Comparison of ENCODE assay signal across 17 cellular contexts in genomic region chr17:80287806-80288579, GRCh38. TPM values are rescaled to one million over a fixed set of nuclear protein-coding genes. Genes with fewer than 3 reads are reported as not detected.
DNase-seq lines count a peak whose midpoint lies in the region; ATAC-seq, FAIRE-seq and TF ChIP-seq lines count a peak whose summit lies in the region.
"Had no signal": no experiment of that assay in that cellular context is flagged by ENCODE, and none has a peak within 500 bp of the region (broad histone marks: within the 10 kb centered on the region; RNA-seq: fewer than 3 reads in every experiment).

No MANE protein-coding gene starts in this region.

- peaks cover 50% of the 10 kb centered on the region for H3K36me3 Mint-ChIP-seq in activated CD4-positive, alpha-beta T cell treated with anti-CD3 and anti-CD28 coated beads, Interleukin-2, amount 10 ng/mL, durations not matched to agents 24 days and 14 days (ENCODE audit: low read depth)

- BruUV-seq in PC-3 (replicated peaks; lab: Mats Ljungman, UMichigan): TSS peak; percentile 16
- BruUV-seq in endothelial cell of umbilical vein (replicated peaks; lab: Mats Ljungman, UMichigan): TSS peak; percentile 36

- intact Hi-C loops in activated CD4-positive, alpha-beta T cell treated with anti-CD3 and anti-CD28 coated beads, Interleukin-2, amount 10 ng/mL, durations not matched to agents 24 days and 14 days (cut with micrococcal nuclease): loop anchor here (2.0 kb wide), 1 partner anchor 15 kb away; no protein-coding TSS in a partner anchor
- intact Hi-C loops in PC-3 (cut with micrococcal nuclease): no loop called here
- intact Hi-C loops in endothelial cell of umbilical vein (cut with micrococcal nuclease): no loop called here

- ATAC-seq in PC-3 (no peak), HG02870 (IDR thresholded peaks at IDR 0.05; ENCODE audit: unreplicated experiment) (no peak)

- no peaks in the 10 kb centered on the region for H3K9me3 Mint-ChIP-seq in activated CD4-positive, alpha-beta T cell treated with anti-CD3 and anti-CD28 coated beads, Interleukin-2, amount 10 ng/mL, durations not matched to agents 24 days and 14 days
- H3K9me3 Mint-ChIP-seq: type B pancreatic cell had no signal

- no peak overlapping the region for H3K4me3 ChIP-seq in PC-3 (ENCODE audit: low read length)
- H3K4me3 ChIP-seq in endothelial cell of umbilical vein (replicated peaks in 1 of 3; ENCODE audit: insufficient read depth in 1 of 3, low read depth in 1 of 3, low read length in 3 of 3): no peak overlapping the region
- H3K4me3 ChIP-seq in neutrophil (ENCODE audit: low read depth in 1 of 2, low read length in 1 of 2): no peak overlapping the region
- H3K4me3 ChIP-seq: esophagus muscularis mucosa, pancreas had no signal

- H3K79me2 ChIP-seq in PC-3 (ENCODE audit: low read length): no peaks in the 10 kb centered on the region
- H3K79me2 ChIP-seq in endothelial cell of umbilical vein (ENCODE audit: control insufficient read depth, insufficient read depth, low read length): no peaks in the 10 kb centered on the region

- DNase-seq in activated CD4-positive, alpha-beta T cell treated with anti-CD3 and anti-CD28 coated beads, Interleukin-2, amount 10 ng/mL, durations not matched to agents 24 days and 14 days: no peak
- no peak for DNase-seq in activated CD4-positive, alpha-beta T cell treated with anti-CD3 and anti-CD28 coated beads, Interleukin-2, amount 50 U/mL, for 4 hours
- DNase-seq in PC-3: no peak
- no peak for DNase-seq in endothelial cell of umbilical vein (ENCODE audit: low read depth, low spot score)
- no peak for DNase-seq in NCI-H526 (lab: John Stamatoyannopoulos, UW)
- DNase-seq in COLO829 (ENCODE audit: low spot score): no peak
- DNase-seq: ACHN, DMS79, GOT3, hippocampal formation, NCI-H2227 treated with DMSO at 0.1 percent for 48 hours, pancreas had no signal

- H3K27me3 ChIP-seq in PC-3 (ENCODE audit: low read length) (no peaks in the 10 kb centered on the region), endothelial cell of umbilical vein (ENCODE audit: control insufficient read depth in 2 of 2, insufficient read depth in 2 of 2, low read length in 2 of 2) (no peaks in the 10 kb centered on the region), neutrophil (no peaks in the 10 kb centered on the region)
- H3K27me3 ChIP-seq: esophagus muscularis mucosa, pancreas had no signal

- no peaks in the 10 kb centered on the region for H3K9me2 ChIP-seq in PC-3 (replicated peaks; ENCODE audit: low read length)

- TF ChIP-seq CTCF in PC-3 (conservative IDR thresholded peaks at IDR 0.05; ENCODE audit: low read depth, low read length) (no peak), endothelial cell of umbilical vein (IDR thresholded peaks at IDR 0.05; ENCODE audit: extremely low read depth in 1 of 2, insufficient read depth in 1 of 2, low read depth in 1 of 2, low read length in 2 of 2) (no peak), neutrophil (IDR thresholded peaks at IDR 0.05) (no peak)

- H3K4me1 Mint-ChIP-seq in activated CD4-positive, alpha-beta T cell treated with anti-CD3 and anti-CD28 coated beads, Interleukin-2, amount 10 ng/mL, durations not matched to agents 24 days and 14 days: peaks cover 5% of the 10 kb centered on the region

- H3K9me1 ChIP-seq in endothelial cell of umbilical vein (replicated peaks; ENCODE audit: control insufficient read depth, extremely low read depth, insufficient read depth, low read length): no peaks in the 10 kb centered on the region

- no peaks in the 10 kb centered on the region for H3F3A ChIP-seq in PC-3 (ENCODE audit: low read length, unreplicated experiment)

- H3K27ac Mint-ChIP-seq in activated CD4-positive, alpha-beta T cell treated with anti-CD3 and anti-CD28 coated beads, Interleukin-2, amount 10 ng/mL, durations not matched to agents 24 days and 14 days: peak overlapping the region; percentile 64
- H3K27ac Mint-ChIP-seq: type B pancreatic cell had no signal

- no peak for FAIRE-seq in endothelial cell of umbilical vein (lab: Jason Lieb, UNC)
- FAIRE-seq: GM12891, pancreas had no signal

- no peak for TF ChIP-seq POLR2A in endothelial cell of umbilical vein (IDR thresholded peaks at IDR 0.05; ENCODE audit: low read depth, low read length)

- POLR2A ChIA-PET in PC-3 (lab: Charles Lee; ENCODE audit: unreplicated experiment): no interaction called here
- POLR2A ChIA-PET in endothelial cell of umbilical vein (lab: Charles Lee): no interaction called here

- H3K4me3 Mint-ChIP-seq in activated CD4-positive, alpha-beta T cell treated with anti-CD3 and anti-CD28 coated beads, Interleukin-2, amount 10 ng/mL, durations not matched to agents 24 days and 14 days: no peak overlapping the region
- H3K4me3 Mint-ChIP-seq: type B pancreatic cell had no signal

- dilution Hi-C loops in endothelial cell of umbilical vein (cut with MboI; ENCODE audit: extremely low pct_ligation_motif_present, low sequenced_read_pairs): no loop called here

- no peaks in the 10 kb centered on the region for H3K27me3 Mint-ChIP-seq in activated CD4-positive, alpha-beta T cell treated with anti-CD3 and anti-CD28 coated beads, Interleukin-2, amount 10 ng/mL, durations not matched to agents 24 days and 14 days
- H3K27me3 Mint-ChIP-seq: type B pancreatic cell had no signal

- H3K27ac ChIP-seq in PC-3 (ENCODE audit: low read length): no peak overlapping the region
- no peak overlapping the region for H3K27ac ChIP-seq in endothelial cell of umbilical vein (ENCODE audit: insufficient read depth, low read depth, low read length)
- H3K27ac ChIP-seq in neutrophil: peak overlapping the region; percentile 17
- H3K27ac ChIP-seq: pancreas had no signal

- H3K4me1 ChIP-seq in PC-3 (ENCODE audit: insufficient read depth, low read length): no peaks in the 10 kb centered on the region
- H3K4me1 ChIP-seq in endothelial cell of umbilical vein (ENCODE audit: control insufficient read depth, extremely low read depth, insufficient read depth, low read length): no peaks in the 10 kb centered on the region
- H3K4me1 ChIP-seq in neutrophil (ENCODE audit: control insufficient read depth in 1 of 2, insufficient read depth in 1 of 2, low read depth in 1 of 2, low read length in 1 of 2): peaks cover 9 to 31% of the 10 kb centered on the region in 2 experiments
- H3K4me1 ChIP-seq: pancreas had no signal

- H2AFZ ChIP-seq in PC-3 (ENCODE audit: low read length): no peak overlapping the region
- H2AFZ ChIP-seq in endothelial cell of umbilical vein (ENCODE audit: low read depth, low read length): no peak overlapping the region

- H3K9ac ChIP-seq in PC-3 (ENCODE audit: low read length) (no peak overlapping the region), endothelial cell of umbilical vein (replicated peaks; ENCODE audit: extremely low read depth, insufficient read depth, low read length) (no peak overlapping the region)

- H4K20me1 ChIP-seq in PC-3 (ENCODE audit: low read length): no peaks in the 10 kb centered on the region
- H4K20me1 ChIP-seq in endothelial cell of umbilical vein (replicated peaks; ENCODE audit: control insufficient read depth, extremely low read depth, insufficient read depth, low read length): no peaks in the 10 kb centered on the region

- H3K4me2 ChIP-seq in PC-3 (ENCODE audit: low read length): no peak overlapping the region
- no peak overlapping the region for H3K4me2 ChIP-seq in endothelial cell of umbilical vein (ENCODE audit: insufficient read depth, low read length)

- CTCF ChIA-PET in PC-3 (lab: Charles Lee) (no interaction called here), endothelial cell of umbilical vein (lab: Charles Lee) (interaction anchor here (0.7 to 1.7 kb wide), 3 partner anchors 10 to 92 kb away, joined by 3 to 6 read pairs (median 3); no protein-coding TSS in a partner anchor)

- H3K36me3 ChIP-seq in PC-3 (ENCODE audit: low read depth, low read length) (peaks cover 13% of the 10 kb centered on the region; the same call in 1 of the 2 replicates), endothelial cell of umbilical vein (ENCODE audit: control insufficient read depth in 2 of 2, extremely low read depth in 1 of 2, insufficient read depth in 2 of 2, low read length in 2 of 2) (peaks cover 8 to 34% of the 10 kb centered on the region in 2 experiments), neutrophil (peaks cover 77% of the 10 kb centered on the region)

- H3K9me3 ChIP-seq in PC-3 (ENCODE audit: low read length) (no peaks in the 10 kb centered on the region), endothelial cell of umbilical vein (replicated peaks; ENCODE audit: control insufficient read depth, insufficient read depth, low read length) (no peaks in the 10 kb centered on the region), neutrophil (no peaks in the 10 kb centered on the region)
- H3K9me3 ChIP-seq: esophagus muscularis mucosa, pancreas had no signal

TF ChIP-seq in endothelial cell of umbilical vein, 7 proteins besides CTCF, POLR2A, EP300 and RAD21:
- TF ChIP-seq POLR2AphosphoS5 (IDR thresholded peaks at IDR 0.05; ENCODE audit: insufficient read depth, low read depth, low read length) (no peak), FOS (IDR thresholded peaks at IDR 0.05; ENCODE audit: borderline replicate concordance, insufficient read depth, low read length) (no peak), JUN (IDR thresholded peaks at IDR 0.05; ENCODE audit: borderline replicate concordance, insufficient read depth, insufficient read length, low read depth) (no peak), EZH2 (IDR thresholded peaks at IDR 0.05; ENCODE audit: borderline replicate concordance, low read depth, low read length, severe bottlenecking) (no peak), GATA2 (IDR thresholded peaks at IDR 0.05; ENCODE audit: insufficient read depth, insufficient read length, low read depth, low read length) (no peak), MYC (IDR thresholded peaks at IDR 0.05; ENCODE audit: low read depth, low read length) (no peak)
- TF ChIP-seq, protein P1, sequence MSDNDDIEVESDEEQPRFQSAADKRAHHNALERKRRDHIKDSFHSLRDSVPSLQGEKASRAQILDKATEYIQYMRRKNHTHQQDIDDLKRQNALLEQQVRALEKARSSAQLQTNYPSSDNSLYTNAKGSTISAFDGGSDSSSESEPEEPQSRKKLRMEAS (IDR thresholded peaks at IDR 0.05; ENCODE audit: insufficient read depth, insufficient read length): no peak

RNA-seq across cellular contexts. Expression of gene RNF213, which starts 27.3 kb away (rescaled TPM):
- total RNA-seq in activated CD4-positive, alpha-beta T cell treated with anti-CD3 and anti-CD28 coated beads, Interleukin-2, amount 10 ng/mL, durations not matched to agents 24 days and 14 days: 238 and 264 TPM in 2 replicates
- total RNA-seq in PC-3 (2014; rRNA removed) (71.4 and 84.1 TPM in 2 replicates), endothelial cell of umbilical vein (108 and 116 TPM in 2 replicates)
- polyA plus RNA-seq in endothelial cell of umbilical vein: 36.5 and 39.0 TPM in 2 replicates
- polyA plus RNA-seq in endothelial cell of umbilical vein (2011; cell fraction: cytosol; rRNA removed): 38.6 and 44.0 TPM in 2 replicates
- polyA plus RNA-seq in endothelial cell of umbilical vein (2011; cell fraction: nucleus; rRNA removed): 239 and 243 TPM in 2 replicates
- 73.5 and 80.8 TPM in 2 replicates for polyA plus RNA-seq in endothelial cell of umbilical vein (2012)
- 297 and 299 TPM in 2 replicates for polyA minus RNA-seq in endothelial cell of umbilical vein
- 44.0 TPM for polyA minus RNA-seq in endothelial cell of umbilical vein (2011; cell fraction: cytosol; rRNA and poly(A)+ RNA removed)
- 238 and 267 TPM in 2 replicates for polyA minus RNA-seq in endothelial cell of umbilical vein (2011; cell fraction: nucleus; rRNA and poly(A)+ RNA removed)
